In genomic region chr18:53603281-53603680, GRCh38 we compare ENCODE assay signal across 22 cellular contexts.
A peak's percentile ranks its signal among the peaks of the same experiment; 100 is the strongest.
DNase-seq lines count a peak whose midpoint lies in the region; ATAC-seq lines count a peak whose summit lies in the region.
"Had no signal": no experiment of that assay in that cellular context is flagged by ENCODE, and none has a peak within 500 bp of the region (broad histone marks: within the 10 kb centered on the region; RNA-seq: fewer than 3 reads in every experiment).

No MANE protein-coding gene starts in this region.

- no peak for ATAC-seq in esophagus mucosa
- ATAC-seq: GM12878, HepG2, K562, Panc1, T-cell had no signal

- DNase-seq in DMS53 (lab: John Stamatoyannopoulos, UW): peak; percentile 20
- no peak for DNase-seq in DMS53 treated with DMSO at 0.1 percent for 48 hours (lab: John Stamatoyannopoulos, UW; ENCODE audit: unreplicated experiment)
- peak; percentile 18 for DNase-seq in NCI-H1092 treated with DMSO at 0.1 percent for 48 hours (lab: John Stamatoyannopoulos, UW)
- peak; percentile 42 for DNase-seq in NCI-H69 (lab: John Stamatoyannopoulos, UW)
- DNase-seq in midbrain (lab: John Stamatoyannopoulos, UW): peak; percentile 7
- no peak for DNase-seq in GF-D8 (lab: John Stamatoyannopoulos, UW)
- DNase-seq in cerebellar nuclear complex (lab: John Stamatoyannopoulos, UW): no peak
- DNase-seq: 8988T; Calu3; CD8-positive, alpha-beta memory T cell; DMS79; GM23248; HCEC 1CT; MG63; NCI-H2081 treated with DMSO at 0.1 percent for 48 hours; SJCRH30; T-cell had no signal

Comparison
In these comparisons a context has a peak if more than half of its experiments do, and no peak if none do; other contexts are left out.
1. DNase-seq: peak in DMS53 (single experiment), NCI-H1092 treated with DMSO at 0.1 percent for 48 hours (single experiment), NCI-H69 (single experiment) and midbrain (single experiment); none in DMS53 treated with DMSO at 0.1 percent for 48 hours (single experiment), GF-D8 (single experiment) and cerebellar nuclear complex (0 of 2).